In the genomic region with DNA sequence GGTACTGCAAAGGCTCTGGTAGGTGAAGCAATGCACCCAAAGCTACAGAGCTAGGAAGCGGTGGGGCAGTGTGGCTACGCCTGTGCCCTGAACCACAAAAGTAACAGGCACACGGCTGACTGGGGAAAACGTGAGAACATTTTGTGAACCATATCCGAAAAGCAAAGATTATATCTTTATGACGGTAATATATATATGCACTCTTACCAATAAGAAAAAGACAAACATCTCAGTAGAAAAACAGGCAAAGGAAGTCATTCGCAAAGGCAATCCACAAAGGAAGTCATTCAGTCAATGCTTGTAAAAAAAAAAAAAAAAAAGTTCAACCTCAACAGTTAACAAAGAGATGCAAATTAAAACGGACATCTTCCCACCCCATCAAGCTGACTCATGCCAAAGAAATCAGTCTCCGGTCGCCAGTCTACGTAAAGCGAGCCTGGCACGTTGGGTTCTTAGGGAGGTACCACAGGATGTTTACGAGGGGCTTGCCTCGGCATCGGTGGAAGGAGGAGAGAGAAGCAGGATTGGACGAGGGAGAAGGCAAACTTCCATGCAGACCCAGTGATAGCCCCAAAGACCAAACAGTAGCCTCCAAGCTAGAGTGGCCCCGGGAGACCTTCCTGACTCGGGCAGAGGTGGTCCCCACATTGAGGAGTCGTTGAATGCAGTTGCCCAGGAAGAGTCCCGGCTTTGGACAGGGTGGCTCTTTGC, we compare ENCODE assay signal across 9 cellular contexts. TPM values are rescaled to one million over a fixed set of nuclear protein-coding genes. Genes with fewer than 3 reads are reported as not detected.
DNase-seq lines count a peak whose midpoint lies in the region; ATAC-seq, FAIRE-seq and TF ChIP-seq lines count a peak whose summit lies in the region.
"Had no signal": no experiment of that assay in that cellular context is flagged by ENCODE, and none has a peak within 500 bp of the region (broad histone marks: within the 10 kb centered on the region; RNA-seq: fewer than 3 reads in every experiment).

No MANE protein-coding gene starts in this region.

- peak; percentile 55 for ATAC-seq in GM19043 (IDR thresholded peaks at IDR 0.05; ENCODE audit: low read depth, unreplicated experiment)

- TF ChIP-seq CTCF in PC-9 (conservative IDR thresholded peaks at IDR 0.05) (no peak), keratinocyte (optimal IDR thresholded peaks at IDR 0.05 in 1 of 3, IDR thresholded peaks at IDR 0.05 in 1 of 3, conservative IDR thresholded peaks at IDR 0.05 in 1 of 3; ENCODE audit: extremely low read depth in 1 of 3, insufficient read depth in 2 of 3, low read length in 3 of 3) (no peak)

- no peaks in the 10 kb centered on the region for H3K9me2 ChIP-seq in PC-9 (ENCODE audit: insufficient read depth)

- no peaks in the 10 kb centered on the region for H4K20me1 ChIP-seq in PC-9 (ENCODE audit: insufficient read depth)
- H4K20me1 ChIP-seq in keratinocyte (ENCODE audit: control insufficient read depth, extremely low read depth, insufficient read depth, low read length), result no peaks in the 10 kb centered on the region

- H3K4me3 ChIP-seq in PC-9 (peak overlapping the region; percentile 20; the same call in 1 of the 2 replicates), keratinocyte (ENCODE audit: control insufficient read depth in 2 of 3, extremely low read depth in 1 of 3, insufficient read depth in 2 of 3, low read depth in 1 of 3, low read length in 3 of 3) (no peak overlapping the region)

- H3K9ac ChIP-seq in keratinocyte (ENCODE audit: control insufficient read depth, extremely low read depth, insufficient read depth, low read length), result no peak overlapping the region

- H3K36me3 ChIP-seq in PC-9 (ENCODE audit: low read depth) (no peaks in the 10 kb centered on the region), keratinocyte (ENCODE audit: control insufficient read depth in 2 of 2, extremely low read depth in 1 of 2, insufficient read depth in 2 of 2, low read length in 2 of 2) (no peaks in the 10 kb centered on the region)

- POLR2A ChIA-PET in PC-9 (lab: Charles Lee; ENCODE audit: unreplicated experiment), result interaction anchor here (0.6 kb wide), 1 partner anchor 375 kb away, joined by 5 read pairs; no protein-coding TSS in a partner anchor

- H2AFZ ChIP-seq in PC-9, result peak overlapping the region; percentile 67
- H2AFZ ChIP-seq in keratinocyte (ENCODE audit: control insufficient read depth, low read length), result peak overlapping the region; percentile 64

- H3K27me3 ChIP-seq in PC-9 (ENCODE audit: insufficient read depth, low read depth), result no peaks in the 10 kb centered on the region
- no peaks in the 10 kb centered on the region for H3K27me3 ChIP-seq in keratinocyte (ENCODE audit: control insufficient read depth, extremely low read depth, insufficient read depth, low read length)

- H3K27ac ChIP-seq in PC-9 (peak overlapping the region; percentile 36), keratinocyte (ENCODE audit: control insufficient read depth, insufficient read depth, low read length) (no peak overlapping the region)

- intact Hi-C loops in PC-9 (cut with micrococcal nuclease; ENCODE audit: unreplicated experiment), result no loop called here

- H3K9me1 ChIP-seq in keratinocyte (ENCODE audit: control insufficient read depth, extremely low read depth, insufficient read depth, low read length), result no peaks in the 10 kb centered on the region

- H3K4me1 ChIP-seq in PC-9 (replicated peaks; ENCODE audit: insufficient read depth), result peaks cover 20% of the 10 kb centered on the region
- H3K4me1 ChIP-seq in keratinocyte (ENCODE audit: control insufficient read depth, extremely low read depth, insufficient read depth, low read length), result peaks cover 7% of the 10 kb centered on the region

- no peaks in the 10 kb centered on the region for H3K9me3 ChIP-seq in PC-9 (ENCODE audit: insufficient read depth, low read depth)
- H3K9me3 ChIP-seq in keratinocyte (ENCODE audit: control insufficient read depth, low read depth, low read length), result no peaks in the 10 kb centered on the region

- BruUV-seq in PC-9 (replicated peaks; lab: Mats Ljungman, UMichigan), result no TSS peak

- FAIRE-seq in keratinocyte (lab: Jason Lieb, UNC), result peak; percentile 9
- FAIRE-seq: TTC549 had no signal

- peaks cover 34% of the 10 kb centered on the region for H3F3A ChIP-seq in PC-9 (ENCODE audit: insufficient read depth, low read depth)

- dilution Hi-C loops in keratinocyte (cut with MboI; ENCODE audit: extremely low pct_ligation_motif_present, low sequenced_read_pairs), result no loop called here

- CTCF ChIA-PET in PC-9 (lab: Charles Lee), result interaction anchor here (0.6 to 0.7 kb wide), 3 partner anchors 15 to 1445 kb away, joined by 3 to 4 read pairs (median 3); no protein-coding TSS in a partner anchor

- H3K4me2 ChIP-seq in PC-9 (peak overlapping the region; percentile 50), keratinocyte (ENCODE audit: control insufficient read depth, extremely low read depth, insufficient read depth, low read depth, low read length) (no peak overlapping the region)

- DNase-seq in PC-9 (peak; percentile 66 to 88), keratinocyte (ENCODE audit: low read depth, low spot score) (no peak), RPMI8226 (no peak), NCI-H510A treated with DMSO at 0.1 percent for 48 hours (lab: John Stamatoyannopoulos, UW) (no peak), SHP77 treated with DMSO at 0.1 percent for 48 hours (lab: John Stamatoyannopoulos, UW) (no peak)
- DNase-seq in activated gamma-delta T cell treated with anti-CD3 and anti-CD28 coated beads, Interleukin-2, amount 50 U/mL, for 16 hours (ENCODE audit: low read depth), result peak; percentile 63
- DNase-seq in stimulated activated CD8-positive, alpha-beta memory T cell treated with anti-CD3 and anti-CD28 coated beads, Interleukin-15, amount 100 ng/mL, for 4 hours (ENCODE audit: low read depth in 2 of 2), result peak; percentile 46 to 59

- H3K79me2 ChIP-seq in PC-9 (ENCODE audit: low read depth) (no peaks in the 10 kb centered on the region), keratinocyte (ENCODE audit: control insufficient read depth, insufficient read depth, low read length) (no peaks in the 10 kb centered on the region)

RNA-seq across cellular contexts. Expression of a gene that starts 39.4 kb away (rescaled TPM):
- total RNA-seq in PC-9 (2021), result 301 and 401 TPM in 2 replicates
- polyA plus RNA-seq in keratinocyte, result 63.0 to 105 TPM (median 67.0 TPM) in 3 replicates
- 28.9 TPM for polyA plus RNA-seq in keratinocyte (2011; ENCODE audit: low read depth)
- polyA plus RNA-seq in keratinocyte (2011; cell fraction: cytosol; rRNA removed), result 65.8 and 119 TPM in 2 replicates
- polyA plus RNA-seq in keratinocyte (2011; cell fraction: nucleus; rRNA removed), result 43.6 and 53.4 TPM in 2 replicates
- polyA plus RNA-seq in keratinocyte (2012; ENCODE audit: low replicate concordance), result 50.5 and 65.1 TPM in 2 replicates
- polyA minus RNA-seq in keratinocyte, result 25.3 to 133 TPM (median 86.3 TPM) in 3 replicates
- 84.0 TPM for polyA minus RNA-seq in keratinocyte (2011; cell fraction: cytosol; rRNA and poly(A)+ RNA removed)
- 30.6 and 57.9 TPM in 2 replicates for polyA minus RNA-seq in keratinocyte (2011; cell fraction: nucleus; rRNA and poly(A)+ RNA removed)

Comparison
In these comparisons a context has a peak if more than half of its experiments do, and no peak if none do; other contexts are left out.
1. DNase-seq: peak in PC-9 (2 of 2), activated gamma-delta T cell treated with anti-CD3 and anti-CD28 coated beads, Interleukin-2, amount 50 U/mL, for 16 hours (single experiment) and stimulated activated CD8-positive, alpha-beta memory T cell treated with anti-CD3 and anti-CD28 coated beads, Interleukin-15, amount 100 ng/mL, for 4 hours (2 of 2); none in keratinocyte (single experiment), RPMI8226 (single experiment), NCI-H510A treated with DMSO at 0.1 percent for 48 hours (single experiment) and SHP77 treated with DMSO at 0.1 percent for 48 hours (single experiment).